20 cellular contexts compared by ENCODE assay signal in genomic region chr17:64008346-64008745, GRCh38. TPM values are rescaled to one million over a fixed set of nuclear protein-coding genes. Genes with fewer than 3 reads are reported as not detected.
DNase-seq lines count a peak whose midpoint lies in the region; ATAC-seq and TF ChIP-seq lines count a peak whose summit lies in the region.
"Had no signal": no experiment of that assay in that cellular context is flagged by ENCODE, and none has a peak within 500 bp of the region (broad histone marks: within the 10 kb centered on the region; RNA-seq: fewer than 3 reads in every experiment).

No MANE protein-coding gene starts in this region.

- 74 to 78% (median 74%) methylated on average over 5 of the region's 5 CpGs for WGBS in psoas muscle, 3 donors

- H3K27me3 ChIP-seq in CD4-positive, CD25-positive, alpha-beta regulatory T cell (ENCODE audit: control insufficient read depth, insufficient read depth, low read length): no peaks in the 10 kb centered on the region
- H3K27me3 ChIP-seq in psoas muscle (ENCODE audit: insufficient read depth in 3 of 3, low read length in 2 of 3): no peaks in the 10 kb centered on the region
- H3K27me3 ChIP-seq: brain microvascular endothelial cell had no signal

- intact Hi-C loops in psoas muscle (cut with DNase I): no loop called here

- no peak for TF ChIP-seq CTCF in psoas muscle (IDR thresholded peaks at IDR 0.05)

- peaks cover 65% of the 10 kb centered on the region for H3K4me1 ChIP-seq in CD4-positive, CD25-positive, alpha-beta regulatory T cell (ENCODE audit: control insufficient read depth, insufficient read depth, low read length, poor library complexity, severe bottlenecking)
- peaks cover 19% of the 10 kb centered on the region for H3K4me1 ChIP-seq in psoas muscle

- no peak for ATAC-seq in activated T-cell treated with anti-CD3 and anti-CD28 coated beads, Interleukin-2, amount 50 U/mL, for 4 hours
- no peak for ATAC-seq in CD4-positive, CD25-positive, alpha-beta regulatory T cell (ENCODE audit: low read depth in 2 of 2)
- no peak for ATAC-seq in activated naive CD8-positive, alpha-beta T cell treated with anti-CD3 and anti-CD28 coated beads, Interleukin-2, amount 50 U/mL, for 24 hours
- ATAC-seq in psoas muscle: no peak

- peaks cover 88% of the 10 kb centered on the region for H3K36me3 Mint-ChIP-seq in activated T-cell treated with anti-CD3 and anti-CD28 coated beads, Interleukin-2, amount 50 U/mL, for 24 hours (ENCODE audit: low read depth)
- peaks cover 28% of the 10 kb centered on the region for H3K36me3 Mint-ChIP-seq in activated T-cell treated with anti-CD3 and anti-CD28 coated beads, Interleukin-2, amount 50 U/mL, for 4 hours (ENCODE audit: insufficient read depth)
- peaks cover 31% of the 10 kb centered on the region for H3K36me3 Mint-ChIP-seq in CD4-positive, CD25-positive, alpha-beta regulatory T cell
- H3K36me3 Mint-ChIP-seq in activated naive CD8-positive, alpha-beta T cell treated with anti-CD3 and anti-CD28 coated beads, Interleukin-2, amount 50 U/mL, for 24 hours (ENCODE audit: low read depth): peaks cover 25% of the 10 kb centered on the region

- no peak overlapping the region for H3K27ac ChIP-seq in CD4-positive, CD25-positive, alpha-beta regulatory T cell (ENCODE audit: insufficient read depth, low read length, poor library complexity, severe bottlenecking)
- peak overlapping the region; percentile 21 for H3K27ac ChIP-seq in psoas muscle
- H3K27ac ChIP-seq: brain microvascular endothelial cell, RWPE1 had no signal

- H3K36me3 ChIP-seq in CD4-positive, CD25-positive, alpha-beta regulatory T cell (ENCODE audit: control insufficient read depth, insufficient read depth, low read length): peaks cover 58% of the 10 kb centered on the region
- H3K36me3 ChIP-seq in psoas muscle (ENCODE audit: insufficient read depth in 1 of 2, low read depth in 1 of 2): no peaks in the 10 kb centered on the region
- H3K36me3 ChIP-seq: brain microvascular endothelial cell had no signal

- no peak overlapping the region for H3K4me3 ChIP-seq in CD4-positive, CD25-positive, alpha-beta regulatory T cell (ENCODE audit: low read depth, low read length)
- H3K4me3 ChIP-seq in psoas muscle: no peak overlapping the region
- H3K4me3 ChIP-seq: coronary artery had no signal

- peak overlapping the region; percentile 79 for H3K27ac Mint-ChIP-seq in activated T-cell treated with anti-CD3 and anti-CD28 coated beads, Interleukin-2, amount 50 U/mL, for 24 hours
- peak overlapping the region; percentile 26 to 88 (median 84) for H3K27ac Mint-ChIP-seq in CD4-positive, CD25-positive, alpha-beta regulatory T cell
- H3K27ac Mint-ChIP-seq in activated naive CD8-positive, alpha-beta T cell treated with anti-CD3 and anti-CD28 coated beads, Interleukin-2, amount 50 U/mL, for 24 hours: peak overlapping the region; percentile 71

- no peak overlapping the region for H3K4me3 Mint-ChIP-seq in activated T-cell treated with anti-CD3 and anti-CD28 coated beads, Interleukin-2, amount 50 U/mL, for 24 hours
- no peak overlapping the region for H3K4me3 Mint-ChIP-seq in activated T-cell treated with anti-CD3 and anti-CD28 coated beads, Interleukin-2, amount 50 U/mL, for 4 hours
- peak overlapping the region in 2 of 4 donors; percentile 52 to 74 for H3K4me3 Mint-ChIP-seq in CD4-positive, CD25-positive, alpha-beta regulatory T cell
- H3K4me3 Mint-ChIP-seq in activated naive CD8-positive, alpha-beta T cell treated with anti-CD3 and anti-CD28 coated beads, Interleukin-2, amount 50 U/mL, for 24 hours: no peak overlapping the region

- DNase-seq in activated T-cell treated with anti-CD3 and anti-CD28 coated beads, Interleukin-2, amount 50 U/mL, for 24 hours: no peak
- DNase-seq in activated T-cell treated with anti-CD3 and anti-CD28 coated beads, Interleukin-2, amount 50 U/mL, for 4 hours: no peak
- DNase-seq in CD4-positive, CD25-positive, alpha-beta regulatory T cell: no peak
- no peak for DNase-seq in activated naive CD8-positive, alpha-beta T cell treated with anti-CD3 and anti-CD28 coated beads, Interleukin-2, amount 50 U/mL, for 24 hours
- DNase-seq in psoas muscle (no peak), GM19240 (ENCODE audit: insufficient read length, low spot score) (no peak), NCI-H526 (lab: John Stamatoyannopoulos, UW) (no peak), CD1c-positive myeloid dendritic cell (ENCODE audit: extremely low spot score) (no peak)
- DNase-seq: activated CD4-positive, alpha-beta T cell treated with anti-CD3 and anti-CD28 coated beads for 1 hour; activated T-cell treated with anti-CD3 and anti-CD28 coated beads for 4 hours; brain microvascular endothelial cell; COR-L47; DND-41; KBM-7; NCI-H146; NCI-H2171; NCI-H524 treated with DMSO at 0.1 percent for 48 hours; stimulated activated CD4-positive, alpha-beta T cell treated with anti-CD3 and anti-CD28 coated beads, Interleukin-15, amount 100 ng/mL, for 24 hours had no signal

- H3K27me3 Mint-ChIP-seq in activated T-cell treated with anti-CD3 and anti-CD28 coated beads, Interleukin-2, amount 50 U/mL, for 24 hours: no peaks in the 10 kb centered on the region
- H3K27me3 Mint-ChIP-seq in activated T-cell treated with anti-CD3 and anti-CD28 coated beads, Interleukin-2, amount 50 U/mL, for 4 hours (ENCODE audit: low read depth): no peaks in the 10 kb centered on the region
- no peaks in the 10 kb centered on the region for H3K27me3 Mint-ChIP-seq in CD4-positive, CD25-positive, alpha-beta regulatory T cell
- H3K27me3 Mint-ChIP-seq in activated naive CD8-positive, alpha-beta T cell treated with anti-CD3 and anti-CD28 coated beads, Interleukin-2, amount 50 U/mL, for 24 hours: no peaks in the 10 kb centered on the region

- H3K9me3 ChIP-seq in CD4-positive, CD25-positive, alpha-beta regulatory T cell (ENCODE audit: control insufficient read depth in 2 of 2, low read length in 2 of 2): no peaks in the 10 kb centered on the region
- H3K9me3 ChIP-seq in psoas muscle: no peaks in the 10 kb centered on the region

- H3K4me1 Mint-ChIP-seq in activated T-cell treated with anti-CD3 and anti-CD28 coated beads, Interleukin-2, amount 50 U/mL, for 24 hours (ENCODE audit: low read depth): peaks cover 58% of the 10 kb centered on the region
- peaks cover 62% of the 10 kb centered on the region for H3K4me1 Mint-ChIP-seq in activated T-cell treated with anti-CD3 and anti-CD28 coated beads, Interleukin-2, amount 50 U/mL, for 4 hours (ENCODE audit: low read depth)
- H3K4me1 Mint-ChIP-seq in CD4-positive, CD25-positive, alpha-beta regulatory T cell: peaks cover 23 to 80% (median 39%) of the 10 kb centered on the region in 4 donors
- peaks cover 59% of the 10 kb centered on the region for H3K4me1 Mint-ChIP-seq in activated naive CD8-positive, alpha-beta T cell treated with anti-CD3 and anti-CD28 coated beads, Interleukin-2, amount 50 U/mL, for 24 hours

- H3K9me3 Mint-ChIP-seq in activated T-cell treated with anti-CD3 and anti-CD28 coated beads, Interleukin-2, amount 50 U/mL, for 24 hours: no peaks in the 10 kb centered on the region
- H3K9me3 Mint-ChIP-seq in activated T-cell treated with anti-CD3 and anti-CD28 coated beads, Interleukin-2, amount 50 U/mL, for 4 hours: no peaks in the 10 kb centered on the region
- H3K9me3 Mint-ChIP-seq in CD4-positive, CD25-positive, alpha-beta regulatory T cell: no peaks in the 10 kb centered on the region
- no peaks in the 10 kb centered on the region for H3K9me3 Mint-ChIP-seq in activated naive CD8-positive, alpha-beta T cell treated with anti-CD3 and anti-CD28 coated beads, Interleukin-2, amount 50 U/mL, for 24 hours

RNA-seq across cellular contexts. Expression of gene PRR29, which starts 10.2 kb away (rescaled TPM):
- total RNA-seq in activated T-cell treated with anti-CD3 and anti-CD28 coated beads, Interleukin-2, amount 50 U/mL, for 4 hours: under 1 TPM in 1 of 3 donors, not detected in 2; 0.16 TPM
- 0.52 TPM for total RNA-seq in CD4-positive, CD25-positive, alpha-beta regulatory T cell
- polyA plus RNA-seq in CD4-positive, CD25-positive, alpha-beta regulatory T cell: 1 to 10 TPM; 3.9 to 6.9 (median 6.2) TPM
- total RNA-seq in psoas muscle: under 1 TPM in 3 of 4 donors, not detected in 1; 0.19 to 0.47 (median 0.25) TPM
- polyA plus RNA-seq in psoas muscle: under 1 TPM; 0.09 to 0.13 (median 0.11) TPM

RNA-seq across cellular contexts. Expression of gene ICAM2, which starts 12.1 kb away (rescaled TPM):
- total RNA-seq in activated T-cell treated with anti-CD3 and anti-CD28 coated beads, Interleukin-2, amount 50 U/mL, for 4 hours: 10 to 100 TPM; 67.0 to 88.9 (median 77.1) TPM
- total RNA-seq in CD4-positive, CD25-positive, alpha-beta regulatory T cell: 106 TPM
- 100 to 1,000 TPM; 465 to 625 (median 548) TPM for polyA plus RNA-seq in CD4-positive, CD25-positive, alpha-beta regulatory T cell
- 10 to 100 TPM; 22.5 to 34.8 (median 26.8) TPM for total RNA-seq in psoas muscle
- polyA plus RNA-seq in psoas muscle: 10 to 100 TPM; 20.4 to 50.0 (median 34.0) TPM

RNA-seq across cellular contexts. Expression of gene SCN4A, which starts 35.6 kb away (rescaled TPM):
- under 1 TPM in 2 of 3 donors, not detected in 1; 0.05 to 0.14 TPM for total RNA-seq in activated T-cell treated with anti-CD3 and anti-CD28 coated beads, Interleukin-2, amount 50 U/mL, for 4 hours
- not detected for total RNA-seq in CD4-positive, CD25-positive, alpha-beta regulatory T cell
- not detected for polyA plus RNA-seq in CD4-positive, CD25-positive, alpha-beta regulatory T cell
- 100 to 1,000 TPM in 2 of 4 donors, 10 to 100 TPM in 2; 45.9 to 137 (median 98.4) TPM for total RNA-seq in psoas muscle
- polyA plus RNA-seq in psoas muscle: 10 to 100 TPM in 2 of 3 donors, 1 to 10 TPM in 1; 3.8 to 34.9 (median 14.7) TPM

Comparison
In these comparisons a context has a peak if more than half of its experiments do, and no peak if none do; other contexts are left out.
1. RNA of gene SCN4A, which starts 35.6 kb away (total RNA-seq): 45.9 to 137 TPM in psoas muscle; 0.05 to 0.14 TPM in activated T-cell treated with anti-CD3 and anti-CD28 coated beads, Interleukin-2, amount 50 U/mL, for 4 hours and not detected in CD4-positive, CD25-positive, alpha-beta regulatory T cell (single experiment); every median in the first group is over 10 times any median in the second.
2. Peak in every context shown above with its lines, with median percentiles within 50 percentile points of each other: H3K27ac Mint-ChIP-seq.